15 cellular contexts compared by ENCODE assay signal in genomic region chr3:50660386-50660785, GRCh38.
"Had no signal": no experiment of that assay in that cellular context is flagged by ENCODE, and none has a peak within 500 bp of the region (broad histone marks: within the 10 kb centered on the region; RNA-seq: fewer than 3 reads in every experiment).

No MANE protein-coding gene starts in this region.

- DNase-seq: activated CD4-positive, alpha-beta T cell treated with anti-CD3 and anti-CD28 coated beads, Interleukin-2, amount 10 ng/mL, durations not matched to agents 7 days and 5 days; activated CD8-positive, alpha-beta T cell treated with anti-CD3 and anti-CD28 coated beads for 36 hours; heart right ventricle; kidney; lower lobe of right lung; mesendoderm; naive thymus-derived CD8-positive, alpha-beta T cell; spleen; stimulated activated CD4-positive, alpha-beta T cell treated with anti-CD3 and anti-CD28 coated beads, Interleukin-4, amount 100 ng/mL, for 1 hour; stimulated activated naive CD4-positive, alpha-beta T cell treated with Interleukin-2 at 50 U/mL for 16 hours; substantia nigra; SW 1271; T-helper 17 cell had no signal

- H3K27ac ChIP-seq: heart right ventricle, lower lobe of right lung, prostate gland, spleen, tibial artery had no signal

- H3K4me3 ChIP-seq: heart right ventricle, lower lobe of right lung, prostate gland, spleen, tibial artery had no signal

- H3K27me3 ChIP-seq: heart right ventricle, spleen, tibial artery had no signal

- H3K36me3 ChIP-seq: heart right ventricle, lower lobe of right lung, prostate gland, spleen, tibial artery had no signal

- H3K4me1 ChIP-seq: prostate gland had no signal

- H3K9me3 ChIP-seq: heart right ventricle, lower lobe of right lung, prostate gland, spleen, tibial artery had no signal
